Comparison of ENCODE assay signal across 8 cellular contexts in genomic region chr20:31869673-31869941, GRCh38. TPM values are rescaled to one million over a fixed set of nuclear protein-coding genes. Genes with fewer than 3 reads are reported as not detected.
DNase-seq lines count a peak whose midpoint lies in the region; ATAC-seq and TF ChIP-seq lines count a peak whose summit lies in the region.

No MANE protein-coding gene starts in this region.

- peak overlapping the region; percentile 91 for H3K4me3 Mint-ChIP-seq in neural progenitor cell

- H3F3A ChIP-seq in neural progenitor cell (ENCODE audit: low read depth), result peaks cover 17% of the 10 kb centered on the region

- H3K4me1 Mint-ChIP-seq in neural progenitor cell, result peaks cover 19% of the 10 kb centered on the region

- ATAC-seq in HG02938 (IDR thresholded peaks at IDR 0.05; ENCODE audit: unreplicated experiment), result no peak

- DNase-seq in AG20443 (ENCODE audit: low spot score) (peak; percentile 4), neural progenitor cell (ENCODE audit: low spot score) (no peak), retina (no peak), NCI-H69 (lab: John Stamatoyannopoulos, UW) (no peak), DMS79 treated with DMSO at 0.1 percent for 48 hours (lab: John Stamatoyannopoulos, UW) (no peak)

- TF ChIP-seq CTCF in OCI-LY3 (IDR thresholded peaks at IDR 0.05; ENCODE audit: low read depth, low read length) (no peak), neural progenitor cell (IDR thresholded peaks at IDR 0.05) (no peak)

- peaks cover 17% of the 10 kb centered on the region for H3K27me3 Mint-ChIP-seq in neural progenitor cell (ENCODE audit: insufficient read depth, low read depth)

- H3K79me2 ChIP-seq in OCI-LY3 (ENCODE audit: low read length) (peaks cover 36% of the 10 kb centered on the region), neural progenitor cell (ENCODE audit: low read depth) (no peaks in the 10 kb centered on the region)

- H3K36me3 Mint-ChIP-seq in neural progenitor cell, result no peaks in the 10 kb centered on the region

- peak overlapping the region; percentile 92 for H3K4me3 ChIP-seq in OCI-LY3 (ENCODE audit: low read length)
- H3K4me3 ChIP-seq in endocrine pancreas (ENCODE audit: control insufficient read depth, insufficient read depth, low read length), result peak overlapping the region; percentile 50
- peak overlapping the region; percentile 74 for H3K4me3 ChIP-seq in neural progenitor cell

- H3K4me1 ChIP-seq in OCI-LY3 (ENCODE audit: low read length) (peaks cover 40% of the 10 kb centered on the region), endocrine pancreas (ENCODE audit: control insufficient read depth, insufficient read depth, low read length) (no peaks in the 10 kb centered on the region), neural progenitor cell (no peaks in the 10 kb centered on the region)

- no peaks in the 10 kb centered on the region for H4K20me1 ChIP-seq in OCI-LY3 (ENCODE audit: insufficient read depth, low read length)
- no peaks in the 10 kb centered on the region for H4K20me1 ChIP-seq in neural progenitor cell (ENCODE audit: low read depth)

- peak overlapping the region; percentile 96 for H3K9ac ChIP-seq in OCI-LY3 (ENCODE audit: low read length)
- H3K9ac ChIP-seq in endocrine pancreas (ENCODE audit: control insufficient read depth, insufficient read depth, low read length), result peak overlapping the region; percentile 94
- H3K9ac ChIP-seq in neural progenitor cell, result peak overlapping the region; percentile 31

- H3K4me2 ChIP-seq in OCI-LY3 (ENCODE audit: low read length) (peak overlapping the region; percentile 95), neural progenitor cell (peak overlapping the region; percentile 94)

- H3K36me3 ChIP-seq in OCI-LY3 (replicated peaks; ENCODE audit: low read depth, low read length) (peaks cover 28% of the 10 kb centered on the region), endocrine pancreas (ENCODE audit: control insufficient read depth, insufficient read depth, low read length) (no peaks in the 10 kb centered on the region), neural progenitor cell (no peaks in the 10 kb centered on the region)

- no peaks in the 10 kb centered on the region for H3K9me3 ChIP-seq in OCI-LY3 (ENCODE audit: insufficient read depth, low read length)
- H3K9me3 ChIP-seq in endocrine pancreas (ENCODE audit: control insufficient read depth, low read length), result no peaks in the 10 kb centered on the region
- no peaks in the 10 kb centered on the region for H3K9me3 ChIP-seq in neural progenitor cell (ENCODE audit: low read depth)

- no peaks in the 10 kb centered on the region for H3K27me3 ChIP-seq in OCI-LY3 (ENCODE audit: low read depth, low read length)
- no peaks in the 10 kb centered on the region for H3K27me3 ChIP-seq in endocrine pancreas (ENCODE audit: control insufficient read depth, insufficient read depth, low read length)
- H3K27me3 ChIP-seq in neural progenitor cell, result peaks cover 47% of the 10 kb centered on the region

- no peak overlapping the region for H2AFZ ChIP-seq in OCI-LY3 (ENCODE audit: low read depth, low read length)
- H2AFZ ChIP-seq in neural progenitor cell (replicated peaks), result peak overlapping the region; percentile 90

- peak overlapping the region; percentile 93 for H3K27ac ChIP-seq in OCI-LY3 (ENCODE audit: low read length)
- no peak overlapping the region for H3K27ac ChIP-seq in neural progenitor cell

- peak overlapping the region; percentile 80 for H3K27ac Mint-ChIP-seq in neural progenitor cell

- H3K9me3 Mint-ChIP-seq in neural progenitor cell, result no peaks in the 10 kb centered on the region

RNA-seq across cellular contexts. Expression of gene DUSP15, which starts 0.7 kb away (rescaled TPM):
- total RNA-seq in neural progenitor cell (ENCODE audit: low replicate concordance), result 0.45 and 1.1 TPM in 2 replicates

RNA-seq across cellular contexts. Expression of gene TTLL9, which starts 0.8 kb away (rescaled TPM):
- 0.34 TPM in 1 of 2 replicates, not detected in the other for total RNA-seq in neural progenitor cell (ENCODE audit: low replicate concordance)

RNA-seq across cellular contexts. Expression of gene FOXS1, which starts 24.2 kb away (rescaled TPM):
- 0.53 TPM in 1 of 2 replicates, not detected in the other for total RNA-seq in neural progenitor cell (ENCODE audit: low replicate concordance)

RNA-seq across cellular contexts. Expression of gene MYLK2, which starts 50.5 kb away (rescaled TPM):
- total RNA-seq in neural progenitor cell (ENCODE audit: low replicate concordance), result 0.22 TPM in 1 of 2 replicates, not detected in the other

Comparison
In these comparisons a context has a peak if more than half of its experiments do, and no peak if none do; other contexts are left out.
1. H3K9ac ChIP-seq: peak in every context shown above with its lines; median percentile 96 in OCI-LY3; 94 in endocrine pancreas; 31 in neural progenitor cell.